1 cellular context compared by ENCODE assay signal in the genomic region with DNA sequence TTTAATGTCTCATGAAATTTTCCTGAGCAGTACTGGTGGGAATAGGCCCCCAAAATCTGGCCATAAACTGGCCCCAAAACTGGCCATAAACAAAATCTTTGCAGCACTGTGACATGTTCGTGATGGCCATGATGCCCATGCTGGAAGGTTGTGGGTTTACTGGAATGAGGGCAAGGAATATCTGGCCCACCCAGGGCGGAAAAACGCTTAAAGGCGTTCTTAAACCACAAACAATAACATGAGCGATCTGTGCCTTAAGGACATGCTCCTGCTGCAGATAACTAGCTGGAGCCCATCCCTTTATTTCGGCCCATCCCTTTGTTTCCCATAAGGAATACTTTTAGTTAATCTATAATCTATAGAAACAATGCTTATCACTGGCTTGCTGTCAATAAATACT. TPM values are rescaled to one million over a fixed set of nuclear protein-coding genes. Genes with fewer than 3 reads are reported as not detected.
"Had no signal": no experiment of that assay in that cellular context is flagged by ENCODE, and none has a peak within 500 bp of the region (broad histone marks: within the 10 kb centered on the region; RNA-seq: fewer than 3 reads in every experiment).

No MANE protein-coding gene starts in this region.

RNA-seq across cellular contexts. Expression of a gene that starts 50.7 kb away (rescaled TPM):
- total RNA-seq: H7 had no signal
